In the genomic region with DNA sequence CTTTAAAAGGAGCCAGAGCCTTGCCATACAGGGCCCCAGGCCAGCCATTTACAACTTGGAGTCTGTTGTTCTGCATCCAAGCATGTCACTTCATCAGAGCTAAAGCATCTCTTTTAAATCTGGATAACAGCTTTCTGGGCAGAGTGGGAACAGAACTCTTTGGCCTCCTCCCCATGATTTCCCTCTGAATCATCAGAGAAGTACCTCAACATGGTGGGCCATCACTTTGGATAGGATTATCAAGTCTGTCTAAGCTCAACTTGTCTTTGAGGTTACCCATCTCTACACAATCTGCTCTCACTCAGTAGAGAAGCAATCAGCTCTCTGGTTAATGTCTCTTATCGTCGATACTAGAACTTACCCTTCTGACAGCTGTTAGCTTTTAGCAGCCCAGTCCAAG, we compare ENCODE assay signal across 21 cellular contexts.
"Had no signal": no experiment of that assay in that cellular context is flagged by ENCODE, and none has a peak within 500 bp of the region (broad histone marks: within the 10 kb centered on the region; RNA-seq: fewer than 3 reads in every experiment).

No MANE protein-coding gene starts in this region.

- H3K27ac Mint-ChIP-seq: dendritic cell treated with granulocyte-macrophage colony-stimulating factor and Interleukin-4, amounts not matched to agents 40 ng/mL and 50 ng/mL, for 4 days; naive thymus-derived CD4-positive, alpha-beta T cell; neural progenitor cell; type B pancreatic cell had no signal

- H3K36me3 Mint-ChIP-seq: naive thymus-derived CD4-positive, alpha-beta T cell; neural progenitor cell; type B pancreatic cell had no signal

- H3K9me3 ChIP-seq: breast epithelium, ovary, psoas muscle, stomach had no signal

- ATAC-seq: esophagus mucosa; left colon; naive thymus-derived CD4-positive, alpha-beta T cell; psoas muscle; right cardiac atrium had no signal

- H3K4me1 ChIP-seq: breast epithelium, neural progenitor cell, psoas muscle, stomach had no signal

- DNase-seq: activated CD4-positive, alpha-beta T cell treated with anti-CD3 and anti-CD28 coated beads for 1 hour; activated CD8-positive, alpha-beta memory T cell treated with anti-CD3 and anti-CD28 coated beads for 24 hours; activated CD8-positive, alpha-beta memory T cell treated with anti-CD3 and anti-CD28 coated beads, Interleukin-2, amount 50 U/mL, for 48 hours; activated effector memory CD4-positive, alpha-beta T cell treated with Interleukin-2 at 50 U/mL for 16 hours; activated naive CD4-positive, alpha-beta T cell treated with anti-CD3 and anti-CD28 coated beads, Interleukin-2, amount 50 U/mL, for 16 hours; activated T-cell treated with anti-CD3 and anti-CD28 coated beads, Interleukin-2, amount 50 U/mL, for 48 hours; cerebellar nuclear complex; effector CD8-positive, alpha-beta T cell; left colon; mesenchymal stem cell; naive thymus-derived CD4-positive, alpha-beta T cell; ovary; psoas muscle; stomach; WERI-Rb-1 had no signal

- H3K4me3 Mint-ChIP-seq: dendritic cell treated with granulocyte-macrophage colony-stimulating factor and Interleukin-4, amounts not matched to agents 40 ng/mL and 50 ng/mL, for 4 days; naive thymus-derived CD4-positive, alpha-beta T cell; neural progenitor cell; type B pancreatic cell had no signal

- H3K27me3 Mint-ChIP-seq: dendritic cell treated with granulocyte-macrophage colony-stimulating factor and Interleukin-4, amounts not matched to agents 40 ng/mL and 50 ng/mL, for 4 days; naive thymus-derived CD4-positive, alpha-beta T cell; type B pancreatic cell had no signal

- H3K9me3 Mint-ChIP-seq: dendritic cell treated with granulocyte-macrophage colony-stimulating factor and Interleukin-4, amounts not matched to agents 40 ng/mL and 50 ng/mL, for 4 days; neural progenitor cell; type B pancreatic cell had no signal

- H3K27me3 ChIP-seq: breast epithelium, neural progenitor cell, ovary, stomach had no signal

- H3K4me3 ChIP-seq: breast epithelium, neural progenitor cell, ovary, psoas muscle, stomach had no signal

- H3K36me3 ChIP-seq: breast epithelium, neural progenitor cell, ovary, stomach, WERI-Rb-1 had no signal

- H3K27ac ChIP-seq: breast epithelium, neural progenitor cell, ovary, psoas muscle, stomach, WERI-Rb-1 had no signal

- H3K4me1 Mint-ChIP-seq: naive thymus-derived CD4-positive, alpha-beta T cell; neural progenitor cell had no signal

- H2AFZ ChIP-seq: neural progenitor cell had no signal

- H3K4me2 ChIP-seq: neural progenitor cell had no signal
